In genomic region chr7:44573464-44574285, GRCh38 we compare ENCODE assay signal across 8 cellular contexts. TPM values are rescaled to one million over a fixed set of nuclear protein-coding genes. Genes with fewer than 3 reads are reported as not detected.
A peak's percentile ranks its signal among the peaks of the same experiment; 100 is the strongest.
DNase-seq lines count a peak whose midpoint lies in the region; ATAC-seq and TF ChIP-seq lines count a peak whose summit lies in the region.

DDX56 (minus strand) TSS chr7:44573908; CDS start chr7:44573895, 13 bp downstream.

- peak within 1 kb of the TSS; percentile 64 for H3K4me3 ChIP-seq in thymus (ENCODE audit: low read length)

- H3K4me1 Mint-ChIP-seq in activated naive CD8-positive, alpha-beta T cell (ENCODE audit: low read depth) = peaks cover 34% of the 10 kb centered on the region
- H3K4me1 Mint-ChIP-seq in osteocyte (ENCODE audit: unreplicated experiment) = peaks cover 27% of the 10 kb centered on the region

- CTCF ChIA-PET in GM10248 (lab: Yijun Ruan, JAX) = interaction anchor here (0.8 to 5.6 kb wide), 8 partner anchors 8 to 378 kb away, joined by 3 to 41 read pairs (median 7); partner anchors contain the start of genes H2AZ2, TMED4 and YKT6

- peak; percentile 95 for ATAC-seq in HG02623 (IDR thresholded peaks at IDR 0.05; ENCODE audit: unreplicated experiment)

- intact Hi-C loops in head of caudate nucleus (cut with DNase I) = no loop called here

- TF ChIP-seq CTCF in GM10248 (IDR thresholded peaks at IDR 0.05; ENCODE audit: control extremely low read depth, extremely low read depth, low read depth, missing control alignments) = no peak
- no peak for TF ChIP-seq CTCF in osteocyte (IDR thresholded peaks at IDR 0.05)

- H3K27ac Mint-ChIP-seq in activated naive CD8-positive, alpha-beta T cell = peak within 1 kb of the TSS; percentile 96
- H3K27ac Mint-ChIP-seq in osteocyte (ENCODE audit: unreplicated experiment) = peak within 1 kb of the TSS; percentile 95

- peak within 1 kb of the TSS; percentile 97 for H3K4me3 Mint-ChIP-seq in activated naive CD8-positive, alpha-beta T cell
- peak within 1 kb of the TSS; percentile 96 for H3K4me3 Mint-ChIP-seq in osteocyte (ENCODE audit: unreplicated experiment)

- DNase-seq in GM10248 (ENCODE audit: extremely low spot score) (peak; percentile 96), NCI-H1105 (lab: John Stamatoyannopoulos, UW) (peak; percentile 96), SKM-1 treated with dmso at 0.1 percent for 144 hours (lab: John Stamatoyannopoulos, UW; ENCODE audit: unreplicated experiment) (peak; percentile 96), head of caudate nucleus (peak; percentile 89 to 98 (median 96)), osteocyte (ENCODE audit: extremely low spot score, unreplicated experiment) (peak; percentile 97)

- under 1% methylated on average over 74 of the region's 74 CpGs for WGBS in thymus

- POLR2A ChIA-PET in GM10248 (lab: Yijun Ruan, JAX) = interaction anchor here (0.7 to 1.0 kb wide), 4 partner anchors 8 to 275 kb away, joined by 3 to 5 read pairs (median 3); no protein-coding TSS in a partner anchor

- H3K27me3 Mint-ChIP-seq in activated naive CD8-positive, alpha-beta T cell = no peaks in the 10 kb centered on the region
- H3K27me3 Mint-ChIP-seq in osteocyte (ENCODE audit: unreplicated experiment) = no peaks in the 10 kb centered on the region

- no peaks in the 10 kb centered on the region for H3K9me3 ChIP-seq in thymus (ENCODE audit: control insufficient read depth)

- H3K9me3 Mint-ChIP-seq in activated naive CD8-positive, alpha-beta T cell (ENCODE audit: low read depth) = no peaks in the 10 kb centered on the region
- no peaks in the 10 kb centered on the region for H3K9me3 Mint-ChIP-seq in osteocyte (ENCODE audit: unreplicated experiment)

- H3K4me1 ChIP-seq in thymus (ENCODE audit: control insufficient read depth, insufficient read depth, low read length) = peaks cover 12% of the 10 kb centered on the region

- H3K36me3 ChIP-seq in thymus (ENCODE audit: control insufficient read depth, insufficient read depth) = peaks cover 50% of the 10 kb centered on the region

- H3K27ac ChIP-seq in thymus (ENCODE audit: low read depth) = peak within 1 kb of the TSS; percentile 85

- peaks cover 2% of the 10 kb centered on the region for H3K36me3 Mint-ChIP-seq in activated naive CD8-positive, alpha-beta T cell
- H3K36me3 Mint-ChIP-seq in osteocyte (ENCODE audit: unreplicated experiment) = peaks cover 33% of the 10 kb centered on the region

- no peaks in the 10 kb centered on the region for H3K27me3 ChIP-seq in thymus (ENCODE audit: control insufficient read depth, insufficient read depth)

RNA-seq across cellular contexts. Expression of gene DDX56, which starts in this region (rescaled TPM):
- 67.0 and 69.0 TPM in 2 replicates for total RNA-seq in osteocyte
- 114 TPM for polyA plus RNA-seq in thymus

Comparison
In these comparisons a context has a peak if more than half of its experiments do, and no peak if none do; other contexts are left out.
1. Peak in every context shown above with its lines: DNase-seq, ATAC-seq, H3K4me3 ChIP-seq and H3K27ac ChIP-seq.